In genomic region chr5:155434267-155434666, GRCh38 we compare ENCODE assay signal across 19 cellular contexts.
"Had no signal": no experiment of that assay in that cellular context is flagged by ENCODE, and none has a peak within 500 bp of the region (broad histone marks: within the 10 kb centered on the region; RNA-seq: fewer than 3 reads in every experiment).

No MANE protein-coding gene starts in this region.

- H3K4me1 ChIP-seq: body of pancreas, colonic mucosa, esophagus squamous epithelium, pancreas, sigmoid colon, tibial nerve, uterus had no signal

- H3K36me3 ChIP-seq: colonic mucosa, esophagus squamous epithelium, pancreas, sigmoid colon, tibial nerve, uterus had no signal

- H3K4me3 ChIP-seq: body of pancreas, colonic mucosa, esophagus squamous epithelium, pancreas, sigmoid colon, tibial nerve, uterus had no signal

- H3K27me3 ChIP-seq: body of pancreas, colonic mucosa, esophagus squamous epithelium, pancreas, sigmoid colon, tibial nerve, uterus had no signal

- H3K27ac ChIP-seq: body of pancreas, colonic mucosa, esophagus squamous epithelium, pancreas, sigmoid colon, tibial nerve, uterus had no signal

- ATAC-seq: body of pancreas; naive thymus-derived CD4-positive, alpha-beta T cell; pancreas; stimulated activated effector memory CD8-positive, alpha-beta T cell treated with anti-CD3 and anti-CD28 coated beads, Interleukin-12 subunit alpha, Interleukin-12 subunit beta, amount 100 ng/mL, for 72 hours; T-helper 17 cell had no signal

- DNase-seq: activated CD4-positive, alpha-beta T cell treated with anti-CD3 and anti-CD28 coated beads, Interleukin-2, amount 10 ng/mL, durations not matched to agents 24 days and 14 days; activated CD8-positive, alpha-beta memory T cell treated with anti-CD3 and anti-CD28 coated beads, Interleukin-2, amount 50 U/mL, for 48 hours; activated gamma-delta T cell treated with Interleukin-2 at 50 U/mL for 16 hours; activated naive CD8-positive, alpha-beta T cell treated with anti-CD3 and anti-CD28 coated beads for 36 hours; amygdala; body of pancreas; caudate nucleus; colonic mucosa; esophagus squamous epithelium; glutamatergic neuron; naive thymus-derived CD4-positive, alpha-beta T cell; pancreas; sigmoid colon; stimulated activated CD4-positive, alpha-beta T cell treated with anti-CD3 and anti-CD28 coated beads, Interleukin-12 subunit alpha, Interleukin-12 subunit beta, amount 100 ng/mL, for 4 hours; stimulated activated CD4-positive, alpha-beta T cell treated with anti-CD3 and anti-CD28 coated beads, Interleukin-2, amount 100 ng/mL, for 24 hours; T-helper 17 cell; uterus had no signal

- H3K9me3 ChIP-seq: body of pancreas, colonic mucosa, esophagus squamous epithelium, pancreas, sigmoid colon, tibial nerve, uterus had no signal
